28 cellular contexts compared by ENCODE assay signal in the genomic region with DNA sequence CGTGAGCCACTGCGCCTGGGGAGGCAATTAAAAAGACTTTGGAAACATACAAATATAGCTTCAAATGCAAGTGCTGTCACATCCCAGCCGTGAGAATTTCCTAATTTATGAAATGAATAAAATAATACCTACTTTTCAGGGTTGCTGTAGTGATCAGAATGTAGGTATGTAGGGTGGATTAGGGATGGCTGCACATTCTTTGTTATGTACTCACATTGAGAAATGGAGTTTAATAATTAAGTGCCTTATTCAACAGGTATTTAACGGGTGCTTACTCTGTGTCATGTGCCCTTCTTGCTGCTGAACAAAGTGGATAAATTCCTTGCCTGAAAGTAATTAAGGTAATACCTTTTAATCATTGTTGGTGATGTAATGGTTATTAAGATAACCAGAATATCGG. TPM values are rescaled to one million over a fixed set of nuclear protein-coding genes. Genes with fewer than 3 reads are reported as not detected.
"Had no signal": no experiment of that assay in that cellular context is flagged by ENCODE, and none has a peak within 500 bp of the region (broad histone marks: within the 10 kb centered on the region; RNA-seq: fewer than 3 reads in every experiment).

No MANE protein-coding gene starts in this region.

- H3K4me3 Mint-ChIP-seq: activated CD4-positive, alpha-beta memory T cell treated with anti-CD3 and anti-CD28 coated beads for 36 hours; activated CD4-positive, alpha-beta T cell treated with anti-CD3 and anti-CD28 coated beads, Interleukin-2, amount 10 ng/mL, durations not matched to agents 24 days and 14 days; activated T-cell treated with anti-CD3 and anti-CD28 coated beads, Interleukin-2, amount 50 U/mL, for 24 hours; effector memory CD8-positive, alpha-beta T cell; mesothelial cell of epicardium; naive B cell; nephron progenitor cell; T-helper 17 cell had no signal

- H3K9me3 ChIP-seq: esophagus muscularis mucosa, neutrophil, spleen, suprapubic skin, tibial artery, upper lobe of right lung had no signal

- H3K27me3 Mint-ChIP-seq: naive B cell had no signal

- H3K36me3 Mint-ChIP-seq: activated CD4-positive, alpha-beta memory T cell treated with anti-CD3 and anti-CD28 coated beads for 36 hours; mesothelial cell of epicardium; naive B cell had no signal

- H3K4me1 ChIP-seq: tibial artery, upper lobe of right lung had no signal

- H3K4me3 ChIP-seq: esophagus muscularis mucosa, spleen, suprapubic skin, tibial artery, upper lobe of right lung had no signal

- H3K9me3 Mint-ChIP-seq: activated CD4-positive, alpha-beta memory T cell treated with anti-CD3 and anti-CD28 coated beads for 36 hours; activated CD4-positive, alpha-beta T cell treated with anti-CD3 and anti-CD28 coated beads, Interleukin-2, amount 10 ng/mL, durations not matched to agents 24 days and 14 days; activated T-cell treated with anti-CD3 and anti-CD28 coated beads, Interleukin-2, amount 50 U/mL, for 24 hours; effector memory CD8-positive, alpha-beta T cell; mesothelial cell of epicardium; naive B cell; nephron progenitor cell had no signal

- H3K27ac Mint-ChIP-seq: activated CD4-positive, alpha-beta memory T cell treated with anti-CD3 and anti-CD28 coated beads for 36 hours; activated CD4-positive, alpha-beta T cell treated with anti-CD3 and anti-CD28 coated beads, Interleukin-2, amount 10 ng/mL, durations not matched to agents 24 days and 14 days; activated T-cell treated with anti-CD3 and anti-CD28 coated beads, Interleukin-2, amount 50 U/mL, for 24 hours; effector memory CD8-positive, alpha-beta T cell; mesothelial cell of epicardium; nephron progenitor cell; T-helper 17 cell had no signal

- H3K27me3 ChIP-seq: esophagus muscularis mucosa, neutrophil, spleen, suprapubic skin, upper lobe of right lung had no signal

- H3K36me3 ChIP-seq: esophagus muscularis mucosa, neutrophil, spleen, suprapubic skin, tibial artery, upper lobe of right lung had no signal

- FAIRE-seq: astrocyte, frontal cortex had no signal

- H3K27ac ChIP-seq: esophagus muscularis mucosa, neutrophil, spleen, suprapubic skin, tibial artery, upper lobe of right lung had no signal

- DNase-seq: activated CD4-positive, alpha-beta memory T cell treated with anti-CD3 and anti-CD28 coated beads for 36 hours; activated CD4-positive, alpha-beta T cell treated with anti-CD3 and anti-CD28 coated beads, Interleukin-2, amount 10 ng/mL, durations not matched to agents 24 days and 14 days; activated CD4-positive, CD25-positive, alpha-beta regulatory T cell treated with anti-CD3 and anti-CD28 coated beads, Interleukin-2, amount 50 U/mL, for 72 hours; activated CD8-positive, alpha-beta memory T cell treated with anti-CD3 and anti-CD28 coated beads, Interleukin-2, amount 50 U/mL, for 4 hours; activated gamma-delta T cell; activated naive CD4-positive, alpha-beta T cell treated with anti-CD3 and anti-CD28 coated beads, Interleukin-2, amount 50 U/mL, for 16 hours; activated T-cell treated with anti-CD3 and anti-CD28 coated beads, Interleukin-2, amount 50 U/mL, for 24 hours; amniotic stem cell; caudate nucleus; cortex of kidney; effector memory CD8-positive, alpha-beta T cell; naive B cell; nephron progenitor cell; spleen; stimulated activated naive CD4-positive, alpha-beta T cell; T-helper 17 cell; T1000; tibial artery; upper lobe of right lung had no signal

RNA-seq across cellular contexts. Expression of gene MMP7, which starts 37.0 kb away (rescaled TPM):
- total RNA-seq: activated CD4-positive, alpha-beta memory T cell treated with anti-CD3 and anti-CD28 coated beads for 36 hours; activated CD4-positive, alpha-beta T cell treated with anti-CD3 and anti-CD28 coated beads, Interleukin-2, amount 10 ng/mL, durations not matched to agents 24 days and 14 days; activated CD8-positive, alpha-beta memory T cell treated with anti-CD3 and anti-CD28 coated beads for 36 hours; esophagus muscularis mucosa; frontal cortex; mesothelial cell of epicardium; osteocyte; posterior vena cava; T-helper 17 cell had no signal
